In genomic region chr6:48919555-48919954, GRCh38 we compare ENCODE assay signal across 23 cellular contexts.
"Had no signal": no experiment of that assay in that cellular context is flagged by ENCODE, and none has a peak within 500 bp of the region (broad histone marks: within the 10 kb centered on the region; RNA-seq: fewer than 3 reads in every experiment).

No MANE protein-coding gene starts in this region.

- H3K27me3 Mint-ChIP-seq: activated CD4-positive, alpha-beta T cell treated with anti-CD3 and anti-CD28 coated beads, Interleukin-2, amount 10 ng/mL, durations not matched to agents 7 days and 5 days; activated naive CD8-positive, alpha-beta T cell; activated T-cell treated with anti-CD3 and anti-CD28 coated beads, Interleukin-2, amount 50 U/mL, for 24 hours; central memory CD8-positive, alpha-beta T cell; effector memory CD8-positive, alpha-beta T cell; naive thymus-derived CD4-positive, alpha-beta T cell had no signal

- H3K4me1 ChIP-seq: adrenal gland, colonic mucosa, left lung, prostate gland, upper lobe of right lung had no signal

- H3K27me3 ChIP-seq: adrenal gland, colonic mucosa, dorsolateral prefrontal cortex, hepatocyte, left lung, upper lobe of right lung had no signal

- H3K36me3 Mint-ChIP-seq: activated naive CD8-positive, alpha-beta T cell; naive thymus-derived CD4-positive, alpha-beta T cell had no signal

- H3K4me2 ChIP-seq: hepatocyte had no signal

- H3K4me3 Mint-ChIP-seq: activated CD4-positive, alpha-beta T cell treated with anti-CD3 and anti-CD28 coated beads, Interleukin-2, amount 10 ng/mL, durations not matched to agents 7 days and 5 days; activated naive CD8-positive, alpha-beta T cell; activated T-cell treated with anti-CD3 and anti-CD28 coated beads, Interleukin-2, amount 50 U/mL, for 24 hours; central memory CD8-positive, alpha-beta T cell; effector memory CD8-positive, alpha-beta T cell; naive thymus-derived CD4-positive, alpha-beta T cell; neural crest cell had no signal

- H3K9me3 ChIP-seq: colonic mucosa, prostate gland, upper lobe of right lung had no signal

- H2AFZ ChIP-seq: hepatocyte had no signal

- H3K4me3 ChIP-seq: adrenal gland, colonic mucosa, dorsolateral prefrontal cortex, hepatocyte, left lung, lung, prostate gland, upper lobe of right lung had no signal

- H3K27ac ChIP-seq: adrenal gland, colonic mucosa, dorsolateral prefrontal cortex, hepatocyte, left lung, prostate gland, upper lobe of right lung had no signal

- H3K36me3 ChIP-seq: adrenal gland, colonic mucosa, left lung, prostate gland, upper lobe of right lung had no signal

- H3K79me2 ChIP-seq: hepatocyte had no signal

- DNase-seq: activated CD4-positive, alpha-beta T cell treated with anti-CD3 and anti-CD28 coated beads, Interleukin-2, amount 10 ng/mL, durations not matched to agents 7 days and 5 days; activated CD4-positive, CD25-positive, alpha-beta regulatory T cell treated with anti-CD3 and anti-CD28 coated beads, Interleukin-2, amount 50 U/mL, for 72 hours; activated naive CD4-positive, alpha-beta T cell; activated T-cell treated with anti-CD3 and anti-CD28 coated beads, Interleukin-2, amount 50 U/mL, for 24 hours; adrenal gland; colonic mucosa; dorsolateral prefrontal cortex; effector memory CD8-positive, alpha-beta T cell; glutamatergic neuron; kidney glomerular epithelial cell; naive thymus-derived CD4-positive, alpha-beta T cell; stimulated activated CD4-positive, alpha-beta T cell treated with anti-CD3 and anti-CD28 coated beads, Interleukin-4, amount 100 ng/mL, for 24 hours; stimulated activated naive CD4-positive, alpha-beta T cell treated with Interleukin-2 at 50 U/mL for 16 hours; T-helper 2 cell had no signal

- H3K4me1 Mint-ChIP-seq: activated CD4-positive, alpha-beta T cell treated with anti-CD3 and anti-CD28 coated beads, Interleukin-2, amount 10 ng/mL, durations not matched to agents 7 days and 5 days; central memory CD8-positive, alpha-beta T cell; naive thymus-derived CD4-positive, alpha-beta T cell; neural crest cell had no signal

- H3K27ac Mint-ChIP-seq: activated CD4-positive, alpha-beta T cell treated with anti-CD3 and anti-CD28 coated beads, Interleukin-2, amount 10 ng/mL, durations not matched to agents 7 days and 5 days; activated naive CD8-positive, alpha-beta T cell; activated T-cell treated with anti-CD3 and anti-CD28 coated beads, Interleukin-2, amount 50 U/mL, for 24 hours; activated T-helper 2 cell treated with anti-CD3 and anti-CD28 coated beads, Interferon-gamma antibody, Interleukin-2, Interleukin-4, amounts not matched to agents 10 μg/mL and 5 μg/mL and 100 μg/mL, durations not matched to agents 14 hours and 24 hours and 36 hours; effector memory CD8-positive, alpha-beta T cell; naive thymus-derived CD4-positive, alpha-beta T cell had no signal
